Comparison of ENCODE assay signal across 8 cellular contexts in genomic region chr2:27211943-27212625, GRCh38. TPM values are rescaled to one million over a fixed set of nuclear protein-coding genes. Genes with fewer than 3 reads are reported as not detected.
DNase-seq lines count a peak whose midpoint lies in the region; ATAC-seq, FAIRE-seq and TF ChIP-seq lines count a peak whose summit lies in the region.

A gene with protein sequence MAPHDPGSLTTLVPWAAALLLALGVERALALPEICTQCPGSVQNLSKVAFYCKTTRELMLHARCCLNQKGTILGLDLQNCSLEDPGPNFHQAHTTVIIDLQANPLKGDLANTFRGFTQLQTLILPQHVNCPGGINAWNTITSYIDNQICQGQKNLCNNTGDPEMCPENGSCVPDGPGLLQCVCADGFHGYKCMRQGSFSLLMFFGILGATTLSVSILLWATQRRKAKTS (plus strand): TSS chr2:27212041. CDS start chr2:27212369, 328 bp downstream.
SLC5A6 (minus strand) TSS chr2:27212268; CDS start chr2:27207650, 4,618 bp downstream.

- DNase-seq in CD1c-positive myeloid dendritic cell (ENCODE audit: extremely low spot score) = peak; percentile 95
- DNase-seq in NCI-H748 treated with DMSO at 0.1 percent for 48 hours (lab: John Stamatoyannopoulos, UW) = peak; percentile 79
- peak; percentile 81 to 84 for DNase-seq in activated CD4-positive, alpha-beta T cell treated with anti-CD3 and anti-CD28 coated beads, Interleukin-2, amount 50 U/mL, for 4 hours
- DNase-seq in HepG2 (ENCODE audit: low spot score) = peak; percentile 82
- DNase-seq in stimulated activated CD4-positive, alpha-beta T cell treated with anti-CD3 and anti-CD28 coated beads, Interleukin-2, amount 100 ng/mL, for 48 hours = peak; percentile 82 to 86

- no peaks in the 10 kb centered on the region for H3K9me3 ChIP-seq in HepG2 (ENCODE audit: low read length)

- peak within 1 kb of the TSS; percentile 97 for H3K27ac ChIP-seq in HepG2 (ENCODE audit: extremely low read length, insufficient read depth, low read length)

- 0% methylated on average over 5 of the region's 73 CpGs for WGBS in HepG2 (ENCODE audit: low lambda C conversion rate)

- TF ChIP-seq EP300 in HepG2 (IDR thresholded peaks at IDR 0.05; ENCODE audit: low read depth in 2 of 2, low read length in 2 of 2) = peak in 1 of 2 experiments; percentile 11; a peak in 1 of 4 replicates
- no peak; the same call in none of the 2 replicates for TF ChIP-seq EP300 in HepG2 (CRISPR knock-in tag; IDR thresholded peaks at IDR 0.05; ENCODE audit: borderline replicate concordance)

- in situ Hi-C loops in HepG2 (cut with HindIII; ENCODE audit: extremely low pct_ligation_motif_present, low pct_unique_long_range_greater_than_20kb) = no loop called here

- POLR2A ChIA-PET in HepG2 (lab: Yijun Ruan, JAX) = interaction anchor here (0.6 to 3.0 kb wide), 32 partner anchors 9 to 216 kb away, joined by 3 to 15 read pairs (median 5); partner anchors contain the start of genes ABHD1, AGBL5, CGREF1 and KHK

- H3K4me1 ChIP-seq in HepG2 (ENCODE audit: insufficient read depth, low read length) = peaks cover 67% of the 10 kb centered on the region

- H3K4me3 Mint-ChIP-seq in dendritic cell treated with granulocyte-macrophage colony-stimulating factor and Interleukin-4, amounts not matched to agents 40 ng/mL and 50 ng/mL, for 4 days = peak within 1 kb of the TSS; percentile 91

- CTCF ChIA-PET in HepG2 (lab: Yijun Ruan, JAX; ENCODE audit: low intra/inter-chr PET ratio, low total read pairs) = no interaction called here

- TF ChIP-seq POLR2A in HepG2 (IDR thresholded peaks at IDR 0.05; ENCODE audit: insufficient read depth in 1 of 2, low read depth in 2 of 2, low read length in 2 of 2) = peak; percentile 95 to 98

- peak within 1 kb of the TSS; percentile 99 for H3K9ac ChIP-seq in HepG2 (ENCODE audit: insufficient read depth, low read depth, low read length)

- no peak within 1 kb of the TSS for H2AFZ ChIP-seq in HepG2 (ENCODE audit: low read length)

- no peaks in the 10 kb centered on the region for H3K27me3 Mint-ChIP-seq in dendritic cell treated with granulocyte-macrophage colony-stimulating factor and Interleukin-4, amounts not matched to agents 40 ng/mL and 50 ng/mL, for 4 days

- H3K9me3 Mint-ChIP-seq in dendritic cell treated with granulocyte-macrophage colony-stimulating factor and Interleukin-4, amounts not matched to agents 40 ng/mL and 50 ng/mL, for 4 days = no peaks in the 10 kb centered on the region

- peak within 1 kb of the TSS; percentile 87 to 93 (median 89) for H3K4me3 ChIP-seq in HepG2 (replicated peaks in 1 of 3; ENCODE audit: insufficient read depth in 1 of 3, low read depth in 2 of 3, low read length in 3 of 3)

- ATAC-seq in GM19438 (IDR thresholded peaks at IDR 0.05; ENCODE audit: low read depth, unreplicated experiment) (peak; percentile 78), HG03565 (IDR thresholded peaks at IDR 0.05; ENCODE audit: unreplicated experiment) (peak; percentile 50), HepG2 (peak; percentile 91)

- peaks cover 13 to 41% of the 10 kb centered on the region in 2 experiments for H3K36me3 ChIP-seq in HepG2 (replicated peaks in 1 of 2; ENCODE audit: control insufficient read depth in 1 of 2, insufficient read depth in 2 of 2, low read length in 2 of 2)

- peak within 1 kb of the TSS; percentile 99 for H3K4me2 ChIP-seq in HepG2 (ENCODE audit: low read depth, low read length)

- no peak for TF ChIP-seq CTCF in HepG2 (CRISPR knock-in tag; IDR thresholded peaks at IDR 0.05)

- no peaks in the 10 kb centered on the region; a peak in 1 of 5 replicates for H3K27me3 ChIP-seq in HepG2 (ENCODE audit: control insufficient read depth in 1 of 2, insufficient read depth in 2 of 2, low read length in 2 of 2)

- FAIRE-seq in HepG2 (lab: Jason Lieb, UNC) = peak; percentile 4

- H3K79me2 ChIP-seq in HepG2 (ENCODE audit: insufficient read depth, low read length) = peaks cover 47% of the 10 kb centered on the region

- H3K36me3 Mint-ChIP-seq in dendritic cell treated with granulocyte-macrophage colony-stimulating factor and Interleukin-4, amounts not matched to agents 40 ng/mL and 50 ng/mL, for 4 days (ENCODE audit: low read depth) = peaks cover 59% of the 10 kb centered on the region

- H3K27ac Mint-ChIP-seq in dendritic cell treated with granulocyte-macrophage colony-stimulating factor and Interleukin-4, amounts not matched to agents 40 ng/mL and 50 ng/mL, for 4 days = peak within 1 kb of the TSS; percentile 93

- no peaks in the 10 kb centered on the region for H4K20me1 ChIP-seq in HepG2 (ENCODE audit: insufficient read depth, low read length)

- peaks cover 37% of the 10 kb centered on the region for H3K4me1 Mint-ChIP-seq in dendritic cell treated with granulocyte-macrophage colony-stimulating factor and Interleukin-4, amounts not matched to agents 40 ng/mL and 50 ng/mL, for 4 days (ENCODE audit: low read depth)

- TF ChIP-seq RAD21 in HepG2 (CRISPR knock-in tag; IDR thresholded peaks at IDR 0.05) = peak; percentile 71

- intact Hi-C loops in dendritic cell treated with granulocyte-macrophage colony-stimulating factor and Interleukin-4, amounts not matched to agents 40 ng/mL and 50 ng/mL, for 4 days (cut with micrococcal nuclease) = loop anchor here (5.0 to 10.0 kb wide), 2 partner anchors 125 to 143 kb away; partner anchors contain the start of genes GTF3C2 and KHK
- intact Hi-C loops in HepG2 (cut with micrococcal nuclease; ENCODE audit: unreplicated experiment) = loop anchor here (5.0 kb wide), 1 partner anchor 115 kb away; no protein-coding TSS in a partner anchor

- no TSS peak for BruUV-seq in HepG2 (replicated peaks; lab: Mats Ljungman, UMichigan)

TF ChIP-seq in HepG2, 621 proteins besides CTCF, POLR2A, EP300 and RAD21 (continues in another document):
- TF ChIP-seq ZNF468 (CRISPR knock-in tag; IDR thresholded peaks at IDR 0.05) = peak; percentile 89

RNA-seq across cellular contexts. Expression of the first gene that starts in this region (rescaled TPM):
- total RNA-seq in HepG2 (2016; rRNA removed; fragmentation: Illumina TruSeq; extraction: Trizol) = 130 and 207 TPM in 2 replicates
- 237 and 301 TPM in 2 replicates for total RNA-seq in HepG2 (2016; cell fraction: cytosol; rRNA removed; fragmentation: Illumina TruSeq; extraction: Trizol; ENCODE audit: low read depth)
- 124 and 208 TPM in 2 replicates for total RNA-seq in HepG2 (2016; cell fraction: insoluble cytoplasmic fraction; rRNA removed; fragmentation: Illumina TruSeq; extraction: Trizol)
- total RNA-seq in HepG2 (2016; cell fraction: membrane; rRNA removed; fragmentation: Illumina TruSeq; extraction: Trizol) = 240 and 276 TPM in 2 replicates
- 132 and 154 TPM in 2 replicates for total RNA-seq in HepG2 (2016; cell fraction: nucleus; rRNA removed; fragmentation: Illumina TruSeq; extraction: Trizol)
- polyA plus RNA-seq in HepG2 (2011; rRNA removed) = 280 and 382 TPM in 2 replicates
- 388 and 397 TPM in 2 replicates for polyA plus RNA-seq in HepG2 (2011; cell fraction: cytosol; rRNA removed)
- 165 and 172 TPM in 2 replicates for polyA plus RNA-seq in HepG2 (2011; cell fraction: nucleus; rRNA removed)
- polyA plus RNA-seq in HepG2 (2012) = 120 and 153 TPM in 2 replicates
- 273 and 357 TPM in 2 replicates for polyA plus RNA-seq in HepG2 (2016; cell fraction: cytosol; fragmentation: Illumina TruSeq; extraction: Trizol; ENCODE audit: low read depth)
- polyA plus RNA-seq in HepG2 (2016; cell fraction: insoluble cytoplasmic fraction; fragmentation: Illumina TruSeq; extraction: Trizol; ENCODE audit: low read depth) = 125 and 139 TPM in 2 replicates
- 241 and 285 TPM in 2 replicates for polyA plus RNA-seq in HepG2 (2016; cell fraction: membrane; fragmentation: Illumina TruSeq; extraction: Trizol; ENCODE audit: low read depth)
- polyA plus RNA-seq in HepG2 (2016; cell fraction: nucleus; fragmentation: Illumina TruSeq; extraction: Trizol; ENCODE audit: insufficient read depth, low read depth) = 232 and 249 TPM in 2 replicates
- 164 and 175 TPM in 2 replicates for polyA minus RNA-seq in HepG2 (2011; rRNA and poly(A)+ RNA removed; ENCODE audit: low replicate concordance)
- 98.3 and 110 TPM in 2 replicates for polyA minus RNA-seq in HepG2 (2011; cell fraction: cytosol; rRNA and poly(A)+ RNA removed)
- polyA minus RNA-seq in HepG2 (2011; cell fraction: nucleus; rRNA and poly(A)+ RNA removed) = 161 and 181 TPM in 2 replicates

RNA-seq across cellular contexts. Expression of gene SLC5A6, which starts in this region (rescaled TPM):
- total RNA-seq in HepG2 (2016; rRNA removed; fragmentation: Illumina TruSeq; extraction: Trizol) = 73.9 and 135 TPM in 2 replicates
- 30.4 and 34.3 TPM in 2 replicates for total RNA-seq in HepG2 (2016; cell fraction: cytosol; rRNA removed; fragmentation: Illumina TruSeq; extraction: Trizol; ENCODE audit: low read depth)
- 73.5 and 136 TPM in 2 replicates for total RNA-seq in HepG2 (2016; cell fraction: insoluble cytoplasmic fraction; rRNA removed; fragmentation: Illumina TruSeq; extraction: Trizol)
- 79.1 and 85.5 TPM in 2 replicates for total RNA-seq in HepG2 (2016; cell fraction: membrane; rRNA removed; fragmentation: Illumina TruSeq; extraction: Trizol)
- total RNA-seq in HepG2 (2016; cell fraction: nucleus; rRNA removed; fragmentation: Illumina TruSeq; extraction: Trizol) = 134 and 158 TPM in 2 replicates
- polyA plus RNA-seq in HepG2 (2011; rRNA removed) = 417 and 462 TPM in 2 replicates
- 356 and 373 TPM in 2 replicates for polyA plus RNA-seq in HepG2 (2011; cell fraction: cytosol; rRNA removed)
- 1,568 and 1,774 TPM in 2 replicates for polyA plus RNA-seq in HepG2 (2011; cell fraction: nucleus; rRNA removed)
- 192 and 216 TPM in 2 replicates for polyA plus RNA-seq in HepG2 (2012)
- polyA plus RNA-seq in HepG2 (2016; cell fraction: cytosol; fragmentation: Illumina TruSeq; extraction: Trizol; ENCODE audit: low read depth) = 27.4 and 30.4 TPM in 2 replicates
- polyA plus RNA-seq in HepG2 (2016; cell fraction: insoluble cytoplasmic fraction; fragmentation: Illumina TruSeq; extraction: Trizol; ENCODE audit: low read depth) = 63.2 and 70.8 TPM in 2 replicates
- 56.1 and 58.9 TPM in 2 replicates for polyA plus RNA-seq in HepG2 (2016; cell fraction: membrane; fragmentation: Illumina TruSeq; extraction: Trizol; ENCODE audit: low read depth)
- 255 and 265 TPM in 2 replicates for polyA plus RNA-seq in HepG2 (2016; cell fraction: nucleus; fragmentation: Illumina TruSeq; extraction: Trizol; ENCODE audit: insufficient read depth, low read depth)
- 193 and 937 TPM in 2 replicates for polyA minus RNA-seq in HepG2 (2011; rRNA and poly(A)+ RNA removed; ENCODE audit: low replicate concordance)
- polyA minus RNA-seq in HepG2 (2011; cell fraction: cytosol; rRNA and poly(A)+ RNA removed) = 155 and 193 TPM in 2 replicates
- 359 and 416 TPM in 2 replicates for polyA minus RNA-seq in HepG2 (2011; cell fraction: nucleus; rRNA and poly(A)+ RNA removed)

Comparison
In these comparisons a context has a peak if more than half of its experiments do, and no peak if none do; other contexts are left out.
1. Peak in every context shown above with its lines: DNase-seq, ATAC-seq, H3K4me3 ChIP-seq and H3K27ac ChIP-seq.